ENCODE assay signal across 20 cellular contexts in genomic region chr3:82587174-82587573, GRCh38.
"Had no signal": no experiment of that assay in that cellular context is flagged by ENCODE, and none has a peak within 500 bp of the region (broad histone marks: within the 10 kb centered on the region; RNA-seq: fewer than 3 reads in every experiment).

No MANE protein-coding gene starts in this region.

- DNase-seq: activated CD4-positive, alpha-beta T cell treated with anti-CD3 and anti-CD28 coated beads for 4 hours; activated CD4-positive, alpha-beta T cell treated with anti-CD3 and anti-CD28 coated beads, Interleukin-2, amount 50 U/mL, for 48 hours; activated CD8-positive, alpha-beta memory T cell treated with anti-CD3 and anti-CD28 coated beads for 24 hours; activated effector memory CD4-positive, alpha-beta T cell treated with anti-CD3 and anti-CD28 coated beads, Interleukin-2, amount 50 U/mL, for 16 hours; activated naive CD4-positive, alpha-beta T cell treated with anti-CD3 and anti-CD28 coated beads for 36 hours; activated naive CD8-positive, alpha-beta T cell treated with anti-CD3 and anti-CD28 coated beads for 36 hours; adrenal gland; aorta; cortex of kidney; foreskin fibroblast; head of caudate nucleus; hypothalamus; midbrain; naive thymus-derived CD4-positive, alpha-beta T cell; ovary; right lobe of liver; stimulated activated CD4-positive, alpha-beta T cell treated with anti-CD3 and anti-CD28 coated beads, Interleukin-2, amount 100 ng/mL, for 48 hours; stimulated activated naive CD4-positive, alpha-beta T cell treated with Interleukin-2 at 50 U/mL for 16 hours had no signal

- H3K27ac ChIP-seq: adrenal gland, ovary, right lobe of liver, tibial nerve, VCaP had no signal
